Comparison of ENCODE assay signal across 20 cellular contexts in the genomic region with DNA sequence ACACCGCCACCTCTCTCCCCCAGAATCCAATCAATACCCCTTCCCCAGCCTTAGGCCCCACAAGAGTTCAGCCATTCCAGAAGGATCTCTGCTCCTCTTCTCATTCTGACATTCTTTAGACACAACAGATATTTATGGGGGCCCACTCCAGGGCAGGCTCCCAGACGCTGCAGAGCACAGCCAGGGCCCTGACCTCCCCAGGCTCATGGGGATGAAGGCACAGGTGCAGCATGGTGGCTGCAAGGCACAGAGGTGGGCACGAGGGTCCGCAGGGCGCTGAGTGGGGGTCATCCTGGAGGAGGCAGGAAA. TPM values are rescaled to one million over a fixed set of nuclear protein-coding genes. Genes with fewer than 3 reads are reported as not detected.
"Had no signal": no experiment of that assay in that cellular context is flagged by ENCODE, and none has a peak within 500 bp of the region (broad histone marks: within the 10 kb centered on the region; RNA-seq: fewer than 3 reads in every experiment).

No MANE protein-coding gene starts in this region.

- H3K36me3 ChIP-seq: adrenal gland, esophagus squamous epithelium, heart right ventricle, left lung, upper lobe of left lung had no signal

- H3K4me3 ChIP-seq: adrenal gland, esophagus squamous epithelium, heart right ventricle, left lung, smooth muscle cell, testis, upper lobe of left lung had no signal

- DNase-seq: activated CD4-positive, alpha-beta T cell treated with anti-CD3 and anti-CD28 coated beads, Interleukin-2, amount 50 U/mL, for 4 hours; activated gamma-delta T cell treated with Interleukin-2 at 50 U/mL for 16 hours; adrenal gland; cerebellar nuclear complex; cortex of kidney; effector CD4-positive, alpha-beta T cell; esophagus squamous epithelium; heart right ventricle; left lung; midbrain; stimulated activated CD4-positive, alpha-beta T cell treated with anti-CD3 and anti-CD28 coated beads, Interleukin-4, amount 100 ng/mL, for 4 hours; testis; upper lobe of left lung had no signal

- H3K4me1 Mint-ChIP-seq: nephron had no signal

- H3K9me3 ChIP-seq: adrenal gland, esophagus squamous epithelium, heart right ventricle, left lung, testis, upper lobe of left lung had no signal

- H3K4me2 ChIP-seq: smooth muscle cell had no signal

- H3K27ac Mint-ChIP-seq: activated naive CD4-positive, alpha-beta T cell treated with anti-CD3 and anti-CD28 coated beads, Interleukin-2, amount 50 U/mL, for 72 hours; activated T-helper 1 cell treated with anti-CD3 and anti-CD28 coated beads, Interleukin-12 subunit alpha, Interleukin-12 subunit beta, Interleukin-2, Interleukin-4 antibody, amounts not matched to agents 30 ng/mL and 10 ng/mL and 1 ng/mL, durations not matched to agents 14 hours and 24 hours and 36 hours; nephron; stimulated activated memory B cell treated with anti-CD40 and anti-IgM and Interleukin-4, amounts not matched to agents 10 μg/mL and 1 μg/mL and 100 μg/mL, for 72 hours had no signal

- H3K27me3 ChIP-seq: adrenal gland, testis, upper lobe of left lung had no signal

- H3K9me3 Mint-ChIP-seq: activated naive CD4-positive, alpha-beta T cell treated with anti-CD3 and anti-CD28 coated beads, Interleukin-2, amount 50 U/mL, for 72 hours; activated T-helper 1 cell treated with anti-CD3 and anti-CD28 coated beads, Interleukin-12 subunit alpha, Interleukin-12 subunit beta, Interleukin-2, Interleukin-4 antibody, amounts not matched to agents 30 ng/mL and 10 ng/mL and 1 ng/mL, durations not matched to agents 14 hours and 24 hours and 36 hours; nephron; stimulated activated memory B cell treated with anti-CD40 and anti-IgM and Interleukin-4, amounts not matched to agents 10 μg/mL and 1 μg/mL and 100 μg/mL, for 72 hours had no signal

- H3K36me3 Mint-ChIP-seq: activated naive CD4-positive, alpha-beta T cell treated with anti-CD3 and anti-CD28 coated beads, Interleukin-2, amount 50 U/mL, for 72 hours; stimulated activated memory B cell treated with anti-CD40 and anti-IgM and Interleukin-4, amounts not matched to agents 10 μg/mL and 1 μg/mL and 100 μg/mL, for 72 hours had no signal

- H3K27ac ChIP-seq: adrenal gland, esophagus squamous epithelium, heart right ventricle, left lung, testis, upper lobe of left lung had no signal

- H3K4me3 Mint-ChIP-seq: activated T-helper 1 cell treated with anti-CD3 and anti-CD28 coated beads, Interleukin-12 subunit alpha, Interleukin-12 subunit beta, Interleukin-2, Interleukin-4 antibody, amounts not matched to agents 30 ng/mL and 10 ng/mL and 1 ng/mL, durations not matched to agents 14 hours and 24 hours and 36 hours; nephron; stimulated activated memory B cell treated with anti-CD40 and anti-IgM and Interleukin-4, amounts not matched to agents 10 μg/mL and 1 μg/mL and 100 μg/mL, for 72 hours had no signal

- ATAC-seq: activated naive CD4-positive, alpha-beta T cell treated with anti-CD3 and anti-CD28 coated beads, Interleukin-2, amount 50 U/mL, for 72 hours; heart right ventricle; left lung; sciatic nerve had no signal

RNA-seq across cellular contexts. Expression of a gene that starts 4.9 kb away (rescaled TPM):
- total RNA-seq: T-helper 2 cell treated with Interferon-gamma antibody and Interleukin-4, amounts not matched to agents 100 ng/mL and 5 ng/mL, for 36 hours had no signal
